Comparison of ENCODE assay signal across 13 cellular contexts in genomic region chr3:28841436-28841835, GRCh38.
DNase-seq lines count a peak whose midpoint lies in the region; ATAC-seq and TF ChIP-seq lines count a peak whose summit lies in the region.
"Had no signal": no experiment of that assay in that cellular context is flagged by ENCODE, and none has a peak within 500 bp of the region (broad histone marks: within the 10 kb centered on the region; RNA-seq: fewer than 3 reads in every experiment).

No MANE protein-coding gene starts in this region.

- in situ Hi-C loops in GM13976 (cut with MboI; ENCODE audit: low sequenced_read_pairs, unreplicated experiment), result no loop called here

- H3K36me3 ChIP-seq in prostate gland, result no peaks in the 10 kb centered on the region
- H3K36me3 ChIP-seq: lower lobe of right lung had no signal

- H3K27me3 ChIP-seq in prostate gland (replicated peaks; ENCODE audit: insufficient read depth), result no peaks in the 10 kb centered on the region

- ATAC-seq in GM18868 (IDR thresholded peaks at IDR 0.05; ENCODE audit: unreplicated experiment) (peak; percentile 8), GM21360 (IDR thresholded peaks at IDR 0.05; ENCODE audit: unreplicated experiment) (peak; percentile 21), HG03045 (IDR thresholded peaks at IDR 0.05; ENCODE audit: unreplicated experiment) (peak; percentile 7)
- ATAC-seq: lower lobe of right lung had no signal

- intact Hi-C loops in prostate gland (cut with DNase I), result no loop called here

- TF ChIP-seq CTCF in GM13976 (IDR thresholded peaks at IDR 0.05; ENCODE audit: borderline replicate concordance, control extremely low read depth, extremely low read depth, insufficient read depth, missing control alignments) (no peak), prostate gland (IDR thresholded peaks at IDR 0.05) (no peak)

- H3K9me3 ChIP-seq in prostate gland, result no peaks in the 10 kb centered on the region
- H3K9me3 ChIP-seq: lower lobe of right lung had no signal

- no peak for TF ChIP-seq POLR2A in prostate gland (IDR thresholded peaks at IDR 0.05)

- no peak overlapping the region for H3K4me3 ChIP-seq in prostate gland
- H3K4me3 ChIP-seq: lower lobe of right lung had no signal

- H3K27ac ChIP-seq in prostate gland, result no peak overlapping the region
- H3K27ac ChIP-seq: C4-2B, lower lobe of right lung had no signal

- no peaks in the 10 kb centered on the region for H3K4me1 ChIP-seq in prostate gland (replicated peaks)
- H3K4me1 ChIP-seq: lower lobe of right lung had no signal

- peak; percentile 40 to 41 for DNase-seq in activated T-cell treated with anti-CD3 and anti-CD28 coated beads, Interleukin-2, amount 50 U/mL, for 48 hours
- DNase-seq in GM13976 (ENCODE audit: low spot score) (no peak), hypothalamus (lab: John Stamatoyannopoulos, UW) (no peak), prostate gland (ENCODE audit: low spot score) (no peak)
- DNase-seq: KBM-7, lower lobe of right lung, NCI-H1694, NCI-H524, RPMI8226 had no signal

- 72% methylated on average over 2 of the region's 2 CpGs for WGBS in prostate gland

Comparison
In these comparisons a context has a peak if more than half of its experiments do, and no peak if none do; other contexts are left out.
1. DNase-seq: peak in activated T-cell treated with anti-CD3 and anti-CD28 coated beads, Interleukin-2, amount 50 U/mL, for 48 hours (2 of 2); none in GM13976 (single experiment), hypothalamus (0 of 51) and prostate gland (single experiment).
2. Peak in every context shown above with its lines, with median percentiles within 50 percentile points of each other: ATAC-seq.